Comparison of ENCODE assay signal across 15 cellular contexts in the genomic region with DNA sequence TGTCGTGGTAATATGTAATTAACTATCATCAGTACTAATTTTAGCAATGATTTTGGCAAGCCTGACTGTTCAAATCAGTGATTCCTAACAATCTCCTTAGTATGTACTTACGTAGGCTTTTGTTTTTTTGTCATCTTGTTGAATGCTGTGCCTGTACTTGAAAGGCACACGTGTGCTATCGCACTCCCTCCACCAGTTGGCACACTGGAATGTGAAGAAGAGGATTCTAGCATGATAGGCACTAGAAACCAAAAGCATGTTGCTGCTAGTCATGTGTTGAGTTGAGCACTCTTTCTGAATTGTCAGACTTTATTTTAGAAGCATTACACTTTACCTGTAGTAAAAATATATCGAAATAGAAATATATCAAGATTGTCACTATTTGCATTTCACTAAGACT. TPM values are rescaled to one million over a fixed set of nuclear protein-coding genes. Genes with fewer than 3 reads are reported as not detected.
DNase-seq lines count a peak whose midpoint lies in the region; ATAC-seq and TF ChIP-seq lines count a peak whose summit lies in the region.
"Had no signal": no experiment of that assay in that cellular context is flagged by ENCODE, and none has a peak within 500 bp of the region (broad histone marks: within the 10 kb centered on the region; RNA-seq: fewer than 3 reads in every experiment).

No MANE protein-coding gene starts in this region.

- peaks cover 99% of the 10 kb centered on the region for H3K36me3 Mint-ChIP-seq in activated T-cell treated with anti-CD3 and anti-CD28 coated beads, Interleukin-2, amount 50 U/mL, for 24 hours (ENCODE audit: low read depth)
- H3K36me3 Mint-ChIP-seq in naive thymus-derived CD8-positive, alpha-beta T cell = peaks cover 11 to 89% (median 22%) of the 10 kb centered on the region in 3 donors

- peak overlapping the region; percentile 59 for H3K27ac Mint-ChIP-seq in activated T-cell treated with anti-CD3 and anti-CD28 coated beads, Interleukin-2, amount 50 U/mL, for 24 hours
- H3K27ac Mint-ChIP-seq in naive thymus-derived CD8-positive, alpha-beta T cell = peak overlapping the region in 1 of 10 donors; percentile 34

- H3K4me3 ChIP-seq in esophagus muscularis mucosa = no peak overlapping the region
- H3K4me3 ChIP-seq: GM23248 had no signal

- no peaks in the 10 kb centered on the region for H3K9me3 Mint-ChIP-seq in activated T-cell treated with anti-CD3 and anti-CD28 coated beads, Interleukin-2, amount 50 U/mL, for 24 hours
- H3K9me3 Mint-ChIP-seq in naive thymus-derived CD8-positive, alpha-beta T cell = no peaks in the 10 kb centered on the region
- H3K9me3 Mint-ChIP-seq: CD14-positive monocyte; CD8-positive, alpha-beta memory T cell had no signal

- POLR2A ChIA-PET in naive thymus-derived CD8-positive, alpha-beta T cell (lab: Charles Lee) = no interaction called here

- H3K27me3 Mint-ChIP-seq in activated T-cell treated with anti-CD3 and anti-CD28 coated beads, Interleukin-2, amount 50 U/mL, for 24 hours = no peaks in the 10 kb centered on the region
- no peaks in the 10 kb centered on the region for H3K27me3 Mint-ChIP-seq in naive thymus-derived CD8-positive, alpha-beta T cell
- H3K27me3 Mint-ChIP-seq: CD8-positive, alpha-beta memory T cell had no signal

- H3K27ac ChIP-seq in VCaP = peak overlapping the region; percentile 90
- no peak overlapping the region for H3K27ac ChIP-seq in esophagus muscularis mucosa (replicated peaks in 1 of 4)
- H3K27ac ChIP-seq: GM23248, HL-60 had no signal

- no peaks in the 10 kb centered on the region for H3K4me1 ChIP-seq in esophagus muscularis mucosa
- H3K4me1 ChIP-seq: Caco-2 had no signal

- H3K27me3 ChIP-seq in esophagus muscularis mucosa = no peaks in the 10 kb centered on the region

- no peak for TF ChIP-seq EP300 in esophagus muscularis mucosa (IDR thresholded peaks at IDR 0.05)

- intact Hi-C loops in esophagus muscularis mucosa (cut with DNase I) = no loop called here

- DNase-seq in activated T-cell treated with anti-CD3 and anti-CD28 coated beads, Interleukin-2, amount 50 U/mL, for 24 hours = no peak
- DNase-seq in activated T-cell treated with anti-CD3 and anti-CD28 coated beads, Interleukin-2, amount 50 U/mL, for 48 hours = no peak
- peak; percentile 20 for DNase-seq in myocyte (ENCODE audit: low read depth)
- no peak for DNase-seq in naive thymus-derived CD8-positive, alpha-beta T cell
- no peak for DNase-seq in esophagus muscularis mucosa (ENCODE audit: extremely low spot score)
- DNase-seq: Caco-2; CD8-positive, alpha-beta memory T cell; DMS53; GF-D8; GM23248; H7 had no signal

- H3K4me3 Mint-ChIP-seq in activated T-cell treated with anti-CD3 and anti-CD28 coated beads, Interleukin-2, amount 50 U/mL, for 24 hours = no peak overlapping the region
- no peak overlapping the region for H3K4me3 Mint-ChIP-seq in naive thymus-derived CD8-positive, alpha-beta T cell
- H3K4me3 Mint-ChIP-seq: CD14-positive monocyte; CD8-positive, alpha-beta memory T cell had no signal

- no peaks in the 10 kb centered on the region for H3K9me3 ChIP-seq in esophagus muscularis mucosa
- H3K9me3 ChIP-seq: Caco-2 had no signal

- TF ChIP-seq CTCF in VCaP (conservative IDR thresholded peaks at IDR 0.05) = no peak
- TF ChIP-seq CTCF in esophagus muscularis mucosa (IDR thresholded peaks at IDR 0.05) = no peak

- H3K36me3 ChIP-seq in esophagus muscularis mucosa = peaks cover 14 to 94% (median 59%) of the 10 kb centered on the region in 4 donors

- WGBS in esophagus muscularis mucosa = 78% methylated on average over 5 of the region's 5 CpGs

- no peak for TF ChIP-seq POLR2A in esophagus muscularis mucosa (IDR thresholded peaks at IDR 0.05; ENCODE audit: low read depth)

- H3K4me1 Mint-ChIP-seq in activated T-cell treated with anti-CD3 and anti-CD28 coated beads, Interleukin-2, amount 50 U/mL, for 24 hours (ENCODE audit: low read depth) = peaks cover 14% of the 10 kb centered on the region
- H3K4me1 Mint-ChIP-seq in naive thymus-derived CD8-positive, alpha-beta T cell = peaks cover 8 to 22% (median 15%) of the 10 kb centered on the region in 4 donors
- H3K4me1 Mint-ChIP-seq: CD14-positive monocyte had no signal

- no peak for ATAC-seq in GM21526 (IDR thresholded peaks at IDR 0.05; ENCODE audit: low FRiP score, unreplicated experiment)
- no peak for ATAC-seq in naive thymus-derived CD8-positive, alpha-beta T cell

RNA-seq across cellular contexts. Expression of gene TASOR2, which starts 59.1 kb away (rescaled TPM):
- total RNA-seq in myocyte = 89.5 and 93.8 TPM in 2 replicates
- 14.5 TPM for polyA plus RNA-seq in myocyte (2012)
- total RNA-seq in naive thymus-derived CD8-positive, alpha-beta T cell = 10 to 100 TPM; 70.4 to 81.6 TPM
- 10 to 100 TPM; 14.1 to 17.3 (median 14.9) TPM for polyA plus RNA-seq in naive thymus-derived CD8-positive, alpha-beta T cell
- total RNA-seq in esophagus muscularis mucosa = 10 to 100 TPM; 56.9 to 66.3 (median 63.9) TPM
